Comparison of ENCODE assay signal across 1 cellular context in genomic region chr7:36287371-36288241, GRCh38.
TF ChIP-seq lines count a peak whose summit lies in the region.

No MANE protein-coding gene starts in this region.

TF ChIP-seq in HepG2, 621 proteins besides CTCF, POLR2A, EP300 and RAD21 (continued from another document and continues in another):
- TF ChIP-seq, protein P1, sequence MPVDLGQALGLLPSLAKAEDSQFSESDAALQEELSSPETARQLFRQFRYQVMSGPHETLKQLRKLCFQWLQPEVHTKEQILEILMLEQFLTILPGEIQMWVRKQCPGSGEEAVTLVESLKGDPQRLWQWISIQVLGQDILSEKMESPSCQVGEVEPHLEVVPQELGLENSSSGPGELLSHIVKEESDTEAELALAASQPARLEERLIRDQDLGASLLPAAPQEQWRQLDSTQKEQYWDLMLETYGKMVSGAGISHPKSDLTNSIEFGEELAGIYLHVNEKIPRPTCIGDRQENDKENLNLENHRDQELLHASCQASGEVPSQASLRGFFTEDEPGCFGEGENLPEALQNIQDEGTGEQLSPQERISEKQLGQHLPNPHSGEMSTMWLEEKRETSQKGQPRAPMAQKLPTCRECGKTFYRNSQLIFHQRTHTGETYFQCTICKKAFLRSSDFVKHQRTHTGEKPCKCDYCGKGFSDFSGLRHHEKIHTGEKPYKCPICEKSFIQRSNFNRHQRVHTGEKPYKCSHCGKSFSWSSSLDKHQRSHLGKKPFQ (CRISPR knock-in tag; IDR thresholded peaks at IDR 0.05; ENCODE audit: insufficient replicate concordance), result peak; percentile 74
- no peak for TF ChIP-seq KLF13 (CRISPR knock-in tag; IDR thresholded peaks at IDR 0.05)
- TF ChIP-seq ZNF513 (CRISPR knock-in tag; conservative IDR thresholded peaks at IDR 0.05), result no peak
- TF ChIP-seq ATM (IDR thresholded peaks at IDR 0.05; ENCODE audit: borderline replicate concordance), result no peak
- TF ChIP-seq ZNF616 (CRISPR knock-in tag; IDR thresholded peaks at IDR 0.05; ENCODE audit: low read depth), result no peak
- TF ChIP-seq ZIK1 (CRISPR knock-in tag; IDR thresholded peaks at IDR 0.05; ENCODE audit: borderline replicate concordance, low read depth), result 0 out of 2 replicates have a peak, but pooled peaks have one; percentile 46
- TF ChIP-seq ZNF496 (CRISPR knock-in tag; IDR thresholded peaks at IDR 0.05; ENCODE audit: insufficient replicate concordance), result no peak
- TF ChIP-seq GTF3A (CRISPR knock-in tag; conservative IDR thresholded peaks at IDR 0.05), result no peak
- peak; percentile 92 for TF ChIP-seq FOXP1 (IDR thresholded peaks at IDR 0.05)
- TF ChIP-seq FOXP1 (CRISPR knock-in tag; IDR thresholded peaks at IDR 0.05), result peak; percentile 100
- TF ChIP-seq ZNF672 (CRISPR knock-in tag; IDR thresholded peaks at IDR 0.05), result no peak
- 0 out of 2 replicates have a peak, but pooled peaks have one; percentile 53 for TF ChIP-seq NAIF1 (CRISPR knock-in tag; IDR thresholded peaks at IDR 0.05; ENCODE audit: borderline replicate concordance)
- no peak for TF ChIP-seq GTF2F1 (IDR thresholded peaks at IDR 0.05; ENCODE audit: low read length)
- TF ChIP-seq, protein P2, sequence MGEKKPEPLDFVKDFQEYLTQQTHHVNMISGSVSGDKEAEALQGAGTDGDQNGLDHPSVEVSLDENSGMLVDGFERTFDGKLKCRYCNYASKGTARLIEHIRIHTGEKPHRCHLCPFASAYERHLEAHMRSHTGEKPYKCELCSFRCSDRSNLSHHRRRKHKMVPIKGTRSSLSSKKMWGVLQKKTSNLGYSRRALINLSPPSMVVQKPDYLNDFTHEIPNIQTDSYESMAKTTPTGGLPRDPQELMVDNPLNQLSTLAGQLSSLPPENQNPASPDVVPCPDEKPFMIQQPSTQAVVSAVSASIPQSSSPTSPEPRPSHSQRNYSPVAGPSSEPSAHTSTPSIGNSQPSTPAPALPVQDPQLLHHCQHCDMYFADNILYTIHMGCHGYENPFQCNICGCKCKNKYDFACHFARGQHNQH (CRISPR knock-in tag; IDR thresholded peaks at IDR 0.05), result peak; percentile 99
- peak; percentile 77; the same call in 1 of the 2 replicates for TF ChIP-seq ZFP1 (CRISPR knock-in tag; IDR thresholded peaks at IDR 0.05)
- peak; percentile 45; the same call in 1 of the 2 replicates for TF ChIP-seq KDM1A (CRISPR knock-in tag; IDR thresholded peaks at IDR 0.05)
- TF ChIP-seq FOXA3 (CRISPR knock-in tag; IDR thresholded peaks at IDR 0.05), result peak; percentile 99
- TF ChIP-seq HNRNPUL1 (IDR thresholded peaks at IDR 0.05; ENCODE audit: low read depth, low read length), result no peak
- TF ChIP-seq ZNF274 (CRISPR knock-in tag; IDR thresholded peaks at IDR 0.05), result 0 out of 2 replicates have a peak, but pooled peaks have one; percentile 49
- TF ChIP-seq ZNF10 (CRISPR knock-in tag; IDR thresholded peaks at IDR 0.05; ENCODE audit: borderline replicate concordance, low read depth), result no peak
- TF ChIP-seq ZHX2 (IDR thresholded peaks at IDR 0.05; ENCODE audit: low read depth), result no peak
- TF ChIP-seq ZHX2 (CRISPR knock-in tag; IDR thresholded peaks at IDR 0.05; ENCODE audit: borderline replicate concordance), result 0 out of 2 replicates have a peak, but pooled peaks have one; percentile 39
- TF ChIP-seq ZNF547 (CRISPR knock-in tag; IDR thresholded peaks at IDR 0.05), result no peak
- peak; percentile 38; the same call in 1 of the 2 replicates for TF ChIP-seq KMT2A (CRISPR knock-in tag; IDR thresholded peaks at IDR 0.05)
- no peak for TF ChIP-seq ZNF543 (CRISPR knock-in tag; IDR thresholded peaks at IDR 0.05)
- no peak for TF ChIP-seq SMAD1 (CRISPR knock-in tag; IDR thresholded peaks at IDR 0.05; ENCODE audit: borderline replicate concordance, low read depth)
- TF ChIP-seq CHD2 (IDR thresholded peaks at IDR 0.05; ENCODE audit: low read depth, low read length), result no peak
- TF ChIP-seq BRF2 (CRISPR knock-in tag; IDR thresholded peaks at IDR 0.05), result no peak
- TF ChIP-seq CHCHD3 (CRISPR knock-in tag; IDR thresholded peaks at IDR 0.05), result no peak
- no peak for TF ChIP-seq GABPA (IDR thresholded peaks at IDR 0.05; ENCODE audit: low read depth, low read length)
- TF ChIP-seq GABPA (CRISPR knock-in tag; IDR thresholded peaks at IDR 0.05; ENCODE audit: low read depth), result peak; percentile 74
- peak; percentile 61; the same call in 1 of the 2 replicates for TF ChIP-seq KDM5B (CRISPR knock-in tag; IDR thresholded peaks at IDR 0.05; ENCODE audit: borderline replicate concordance)
- no peak for TF ChIP-seq NBN (conservative IDR thresholded peaks at IDR 0.05)
- TF ChIP-seq RFX3 (CRISPR knock-in tag; IDR thresholded peaks at IDR 0.05), result no peak
- no peak for TF ChIP-seq ZNF546 (CRISPR knock-in tag; conservative IDR thresholded peaks at IDR 0.05)
- 0 out of 2 replicates have a peak, but pooled peaks have one; percentile 65 for TF ChIP-seq ELF4 (CRISPR knock-in tag; IDR thresholded peaks at IDR 0.05; ENCODE audit: borderline replicate concordance)
- TF ChIP-seq, protein P3, sequence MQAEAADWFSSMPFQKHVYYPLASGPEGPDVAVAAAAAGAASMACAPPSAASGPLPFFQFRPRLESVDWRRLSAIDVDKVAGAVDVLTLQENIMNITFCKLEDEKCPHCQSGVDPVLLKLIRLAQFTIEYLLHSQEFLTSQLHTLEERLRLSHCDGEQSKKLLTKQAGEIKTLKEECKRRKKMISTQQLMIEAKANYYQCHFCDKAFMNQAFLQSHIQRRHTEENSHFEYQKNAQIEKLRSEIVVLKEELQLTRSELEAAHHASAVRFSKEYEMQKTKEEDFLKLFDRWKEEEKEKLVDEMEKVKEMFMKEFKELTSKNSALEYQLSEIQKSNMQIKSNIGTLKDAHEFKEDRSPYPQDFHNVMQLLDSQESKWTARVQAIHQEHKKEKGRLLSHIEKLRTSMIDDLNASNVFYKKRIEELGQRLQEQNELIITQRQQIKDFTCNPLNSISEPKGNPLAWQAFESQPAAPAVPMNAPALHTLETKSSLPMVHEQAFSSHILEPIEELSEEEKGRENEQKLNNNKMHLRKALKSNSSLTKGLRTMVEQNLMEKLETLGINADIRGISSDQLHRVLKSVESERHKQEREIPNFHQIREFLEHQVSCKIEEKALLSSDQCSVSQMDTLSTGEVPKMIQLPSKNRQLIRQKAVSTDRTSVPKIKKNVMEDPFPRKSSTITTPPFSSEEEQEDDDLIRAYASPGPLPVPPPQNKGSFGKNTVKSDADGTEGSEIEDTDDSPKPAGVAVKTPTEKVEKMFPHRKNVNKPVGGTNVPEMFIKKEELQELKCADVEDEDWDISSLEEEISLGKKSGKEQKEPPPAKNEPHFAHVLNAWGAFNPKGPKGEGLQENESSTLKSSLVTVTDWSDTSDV (CRISPR knock-in tag; IDR thresholded peaks at IDR 0.05), result no peak
- TF ChIP-seq, protein P4, sequence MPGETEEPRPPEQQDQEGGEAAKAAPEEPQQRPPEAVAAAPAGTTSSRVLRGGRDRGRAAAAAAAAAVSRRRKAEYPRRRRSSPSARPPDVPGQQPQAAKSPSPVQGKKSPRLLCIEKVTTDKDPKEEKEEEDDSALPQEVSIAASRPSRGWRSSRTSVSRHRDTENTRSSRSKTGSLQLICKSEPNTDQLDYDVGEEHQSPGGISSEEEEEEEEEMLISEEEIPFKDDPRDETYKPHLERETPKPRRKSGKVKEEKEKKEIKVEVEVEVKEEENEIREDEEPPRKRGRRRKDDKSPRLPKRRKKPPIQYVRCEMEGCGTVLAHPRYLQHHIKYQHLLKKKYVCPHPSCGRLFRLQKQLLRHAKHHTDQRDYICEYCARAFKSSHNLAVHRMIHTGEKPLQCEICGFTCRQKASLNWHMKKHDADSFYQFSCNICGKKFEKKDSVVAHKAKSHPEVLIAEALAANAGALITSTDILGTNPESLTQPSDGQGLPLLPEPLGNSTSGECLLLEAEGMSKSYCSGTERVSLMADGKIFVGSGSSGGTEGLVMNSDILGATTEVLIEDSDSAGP (CRISPR knock-in tag; IDR thresholded peaks at IDR 0.05; ENCODE audit: borderline replicate concordance), result peak; percentile 36; the same call in 1 of the 2 replicates
- TF ChIP-seq, protein P5, sequence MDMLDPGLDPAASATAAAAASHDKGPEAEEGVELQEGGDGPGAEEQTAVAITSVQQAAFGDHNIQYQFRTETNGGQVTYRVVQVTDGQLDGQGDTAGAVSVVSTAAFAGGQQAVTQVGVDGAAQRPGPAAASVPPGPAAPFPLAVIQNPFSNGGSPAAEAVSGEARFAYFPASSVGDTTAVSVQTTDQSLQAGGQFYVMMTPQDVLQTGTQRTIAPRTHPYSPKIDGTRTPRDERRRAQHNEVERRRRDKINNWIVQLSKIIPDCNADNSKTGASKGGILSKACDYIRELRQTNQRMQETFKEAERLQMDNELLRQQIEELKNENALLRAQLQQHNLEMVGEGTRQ (IDR thresholded peaks at IDR 0.05; ENCODE audit: low read depth, low read length), result no peak
- TF ChIP-seq, protein P5 (CRISPR knock-in tag; IDR thresholded peaks at IDR 0.05; ENCODE audit: borderline replicate concordance), result no peak
- no peak for TF ChIP-seq RARG (CRISPR knock-in tag; IDR thresholded peaks at IDR 0.05; ENCODE audit: low read depth)
- peak; percentile 72 for TF ChIP-seq TBX3 (IDR thresholded peaks at IDR 0.05; ENCODE audit: borderline replicate concordance)
- no peak for TF ChIP-seq ARID2 (CRISPR knock-in tag; IDR thresholded peaks at IDR 0.05; ENCODE audit: borderline replicate concordance)
- TF ChIP-seq SOX5 (CRISPR knock-in tag; IDR thresholded peaks at IDR 0.05; ENCODE audit: borderline replicate concordance), result peak; percentile 100
- peak; percentile 37; the same call in 1 of the 2 replicates for TF ChIP-seq DMAP1 (CRISPR knock-in tag; IDR thresholded peaks at IDR 0.05)
- no peak for TF ChIP-seq MAFF (IDR thresholded peaks at IDR 0.05; ENCODE audit: low read depth, low read length)
- TF ChIP-seq ZNF605 (CRISPR knock-in tag; IDR thresholded peaks at IDR 0.05), result peak; percentile 86
- peak; percentile 91 for TF ChIP-seq ZBTB38 (CRISPR knock-in tag; IDR thresholded peaks at IDR 0.05)
